ENCODE assay signal across 1 cellular context in the genomic region with DNA sequence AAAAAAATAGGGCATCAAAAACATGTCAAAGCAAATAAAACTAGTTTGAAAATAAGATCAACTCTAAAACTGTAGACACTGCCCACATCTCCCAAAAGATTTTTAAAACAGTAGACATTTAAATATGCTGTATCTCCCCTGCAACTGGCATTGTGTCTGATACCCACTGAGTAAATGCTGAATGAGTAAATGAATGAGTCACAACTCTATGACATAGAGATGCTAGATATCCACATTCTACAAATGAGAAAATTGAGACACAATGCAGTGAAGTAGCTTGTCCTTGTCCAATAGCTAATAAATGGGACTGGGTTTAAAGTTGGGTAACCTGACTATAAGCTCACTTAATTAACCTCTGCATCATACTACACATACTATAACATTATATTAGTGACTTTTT.
TF ChIP-seq lines count a peak whose summit lies in the region.

No MANE protein-coding gene starts in this region.

TF ChIP-seq in IMR-90, 13 proteins besides CTCF, POLR2A, EP300 and RAD21 (continued from another document):
- no peak for TF ChIP-seq RFX5 (IDR thresholded peaks at IDR 0.05; ENCODE audit: low read depth, low read length)
- TF ChIP-seq RCOR1 (IDR thresholded peaks at IDR 0.05; ENCODE audit: insufficient replicate concordance, low read length), result no peak
- TF ChIP-seq FOS (IDR thresholded peaks at IDR 0.05; ENCODE audit: low read depth, low read length), result peak; percentile 53
- TF ChIP-seq CEBPB (IDR thresholded peaks at IDR 0.05; ENCODE audit: low read depth, low read length), result peak; percentile 44
- TF ChIP-seq NFE2L2 (IDR thresholded peaks at IDR 0.05; ENCODE audit: low read depth, low read length), result no peak
